20 cellular contexts compared by ENCODE assay signal in genomic region chr1:231763481-231763880, GRCh38.
"Had no signal": no experiment of that assay in that cellular context is flagged by ENCODE, and none has a peak within 500 bp of the region (broad histone marks: within the 10 kb centered on the region; RNA-seq: fewer than 3 reads in every experiment).

No MANE protein-coding gene starts in this region.

- H3K27ac ChIP-seq: SJCRH30 had no signal

- DNase-seq: activated B cell treated with CpG ODN at 0.5 μM for 24 hours; activated CD4-positive, alpha-beta memory T cell treated with anti-CD3 and anti-CD28 coated beads for 36 hours; activated CD4-positive, alpha-beta T cell treated with anti-CD3 and anti-CD28 coated beads for 1 hour; activated CD4-positive, alpha-beta T cell treated with anti-CD3 and anti-CD28 coated beads, Interleukin-2, amount 10 ng/mL, durations not matched to agents 7 days and 5 days; activated CD8-positive, alpha-beta memory T cell treated with anti-CD3 and anti-CD28 coated beads for 24 hours; activated gamma-delta T cell; activated naive CD4-positive, alpha-beta T cell treated with anti-CD3 and anti-CD28 coated beads for 36 hours; activated T-cell treated with anti-CD3 and anti-CD28 coated beads, Interleukin-2, amount 50 U/mL, for 4 hours; amygdala; MG63; NCI-H1092 treated with DMSO at 0.1 percent for 48 hours; NCI-H1417 treated with DMSO at 0.1 percent for 48 hours; NCI-H1694 treated with DMSO at 0.1 percent for 48 hours; NCI-H2029 treated with DMSO at 0.1 percent for 48 hours; NCI-H345; NCI-H510A; NCI-H526 treated with DMSO at 0.1 percent for 48 hours; NCI-H82; SJCRH30; SK-N-SH had no signal

- H3K4me3 ChIP-seq: MG63, SJCRH30 had no signal

- H3K36me3 ChIP-seq: MG63, SJCRH30 had no signal

- H3K27me3 ChIP-seq: MG63, SJCRH30 had no signal

- H3K4me1 ChIP-seq: SJCRH30 had no signal

- H3K9me3 ChIP-seq: MG63, SJCRH30, SK-N-SH had no signal
